1 cellular context compared by ENCODE assay signal in genomic region chr10:691216-691615, GRCh38.
TF ChIP-seq lines count a peak whose summit lies in the region.

No MANE protein-coding gene starts in this region.

TF ChIP-seq in WTC11, 78 proteins besides CTCF, POLR2A, EP300 and RAD21 (continued from another document):
- TF ChIP-seq ATF2 (CRISPR knock-in tag; IDR thresholded peaks at IDR 0.05; ENCODE audit: borderline replicate concordance, low read depth) (no peak), TCF7 (CRISPR knock-in tag; IDR thresholded peaks at IDR 0.05; ENCODE audit: low read depth) (no peak), NR3C1 (CRISPR knock-in tag; conservative IDR thresholded peaks at IDR 0.05; ENCODE audit: low read depth) (no peak), NR1H2 (CRISPR knock-in tag; IDR thresholded peaks at IDR 0.05) (no peak), IRF2 (CRISPR knock-in tag; IDR thresholded peaks at IDR 0.05; ENCODE audit: borderline replicate concordance, low read depth) (no peak), STAT6 (CRISPR knock-in tag; conservative IDR thresholded peaks at IDR 0.05; ENCODE audit: low read depth) (no peak), E2F4 (CRISPR knock-in tag; IDR thresholded peaks at IDR 0.05; ENCODE audit: borderline replicate concordance, low read depth) (no peak), FOXP1 (CRISPR knock-in tag; IDR thresholded peaks at IDR 0.05; ENCODE audit: borderline replicate concordance) (no peak), OVOL2 (CRISPR knock-in tag; IDR thresholded peaks at IDR 0.05; ENCODE audit: borderline replicate concordance) (no peak)
- TF ChIP-seq, protein P1, sequence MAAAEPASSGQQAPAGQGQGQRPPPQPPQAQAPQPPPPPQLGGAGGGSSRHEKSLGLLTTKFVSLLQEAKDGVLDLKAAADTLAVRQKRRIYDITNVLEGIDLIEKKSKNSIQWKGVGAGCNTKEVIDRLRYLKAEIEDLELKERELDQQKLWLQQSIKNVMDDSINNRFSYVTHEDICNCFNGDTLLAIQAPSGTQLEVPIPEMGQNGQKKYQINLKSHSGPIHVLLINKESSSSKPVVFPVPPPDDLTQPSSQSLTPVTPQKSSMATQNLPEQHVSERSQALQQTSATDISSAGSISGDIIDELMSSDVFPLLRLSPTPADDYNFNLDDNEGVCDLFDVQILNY (CRISPR knock-in tag; IDR thresholded peaks at IDR 0.05) = no peak
